ENCODE assay signal across 20 cellular contexts in genomic region chr20:44064501-44065400, GRCh38.
DNase-seq lines count a peak whose midpoint lies in the region; ATAC-seq, FAIRE-seq and TF ChIP-seq lines count a peak whose summit lies in the region.
"Had no signal": no experiment of that assay in that cellular context is flagged by ENCODE, and none has a peak within 500 bp of the region (broad histone marks: within the 10 kb centered on the region; RNA-seq: fewer than 3 reads in every experiment).

No MANE protein-coding gene starts in this region.

- peak; percentile 81 for FAIRE-seq in HTR-8/SVneo (lab: Jason Lieb, UNC)
- FAIRE-seq: A549, GM12892, RCC 7860 had no signal

- peaks cover 52% of the 10 kb centered on the region for H3K4me1 Mint-ChIP-seq in activated naive CD4-positive, alpha-beta T cell treated with anti-CD3 and anti-CD28 coated beads, Interleukin-2, amount 10 ng/mL, durations not matched to agents 7 days and 5 days
- H3K4me1 Mint-ChIP-seq in activated naive CD4-positive, alpha-beta T cell treated with anti-CD3 and anti-CD28 coated beads for 36 hours (ENCODE audit: low read depth) = peaks cover 33% of the 10 kb centered on the region
- H3K4me1 Mint-ChIP-seq in naive thymus-derived CD8-positive, alpha-beta T cell = peaks cover 8 to 56% (median 45%) of the 10 kb centered on the region in 4 donors
- H3K4me1 Mint-ChIP-seq in type B pancreatic cell (ENCODE audit: unreplicated experiment) = no peaks in the 10 kb centered on the region

- no peak overlapping the region for H3K4me3 Mint-ChIP-seq in activated naive CD4-positive, alpha-beta T cell treated with anti-CD3 and anti-CD28 coated beads, Interleukin-2, amount 10 ng/mL, durations not matched to agents 7 days and 5 days
- H3K4me3 Mint-ChIP-seq in activated naive CD4-positive, alpha-beta T cell treated with anti-CD3 and anti-CD28 coated beads for 36 hours = no peak overlapping the region
- no peak overlapping the region for H3K4me3 Mint-ChIP-seq in naive thymus-derived CD8-positive, alpha-beta T cell
- no peak overlapping the region for H3K4me3 Mint-ChIP-seq in type B pancreatic cell
- H3K4me3 Mint-ChIP-seq: GM23338, IgD-negative memory B cell had no signal

- no peak for DNase-seq in activated naive CD4-positive, alpha-beta T cell treated with anti-CD3 and anti-CD28 coated beads, Interleukin-2, amount 10 ng/mL, durations not matched to agents 7 days and 5 days
- DNase-seq in activated naive CD4-positive, alpha-beta T cell treated with anti-CD3 and anti-CD28 coated beads for 36 hours = no peak
- DNase-seq in HTR-8/SVneo (ENCODE audit: insufficient read length, low spot score) = no peak
- DNase-seq in naive thymus-derived CD8-positive, alpha-beta T cell = peak in 1 of 10 donors; percentile 44
- peak; percentile 58 for DNase-seq in type B pancreatic cell (ENCODE audit: extremely low spot score, unreplicated experiment)
- DNase-seq: BE2C, DND-41, MV-4-11, NCI-H1694, NCI-H2081, NCI-H2171, NCI-H524 treated with DMSO at 0.1 percent for 48 hours, OCI-M1 had no signal

- peaks cover 13% of the 10 kb centered on the region for H3K36me3 Mint-ChIP-seq in activated naive CD4-positive, alpha-beta T cell treated with anti-CD3 and anti-CD28 coated beads, Interleukin-2, amount 10 ng/mL, durations not matched to agents 7 days and 5 days
- peaks cover 3% of the 10 kb centered on the region for H3K36me3 Mint-ChIP-seq in activated naive CD4-positive, alpha-beta T cell treated with anti-CD3 and anti-CD28 coated beads for 36 hours (ENCODE audit: low read depth)
- no peaks in the 10 kb centered on the region for H3K36me3 Mint-ChIP-seq in naive thymus-derived CD8-positive, alpha-beta T cell
- H3K36me3 Mint-ChIP-seq in type B pancreatic cell = no peaks in the 10 kb centered on the region

- TF ChIP-seq CTCF in type B pancreatic cell (conservative IDR thresholded peaks at IDR 0.05) = no peak

- H3K27me3 Mint-ChIP-seq in activated naive CD4-positive, alpha-beta T cell treated with anti-CD3 and anti-CD28 coated beads, Interleukin-2, amount 10 ng/mL, durations not matched to agents 7 days and 5 days = peaks cover 47% of the 10 kb centered on the region
- no peaks in the 10 kb centered on the region for H3K27me3 Mint-ChIP-seq in activated naive CD4-positive, alpha-beta T cell treated with anti-CD3 and anti-CD28 coated beads for 36 hours (ENCODE audit: low read depth)
- peaks cover 0 to 2% (median 0%) of the 10 kb centered on the region in 5 donors for H3K27me3 Mint-ChIP-seq in naive thymus-derived CD8-positive, alpha-beta T cell
- H3K27me3 Mint-ChIP-seq in type B pancreatic cell = peaks cover 22% of the 10 kb centered on the region

- intact Hi-C loops in activated naive CD4-positive, alpha-beta T cell treated with anti-CD3 and anti-CD28 coated beads for 36 hours (cut with micrococcal nuclease) = no loop called here

- POLR2A ChIA-PET in naive thymus-derived CD8-positive, alpha-beta T cell (lab: Charles Lee) = interaction anchor here (0.9 kb wide), 1 partner anchor 8 kb away, joined by 4 read pairs; no protein-coding TSS in a partner anchor

- H3K27ac Mint-ChIP-seq in activated naive CD4-positive, alpha-beta T cell treated with anti-CD3 and anti-CD28 coated beads, Interleukin-2, amount 10 ng/mL, durations not matched to agents 7 days and 5 days = peak overlapping the region; percentile 22
- H3K27ac Mint-ChIP-seq in activated naive CD4-positive, alpha-beta T cell treated with anti-CD3 and anti-CD28 coated beads for 36 hours = no peak overlapping the region
- peak overlapping the region in 7 of 10 donors; percentile 34 to 83 (median 54) for H3K27ac Mint-ChIP-seq in naive thymus-derived CD8-positive, alpha-beta T cell
- no peak overlapping the region for H3K27ac Mint-ChIP-seq in type B pancreatic cell
- H3K27ac Mint-ChIP-seq: GM23338, IgD-negative memory B cell had no signal

- CTCF ChIA-PET in activated naive CD4-positive, alpha-beta T cell treated with anti-CD3 and anti-CD28 coated beads, Interleukin-2, amount 10 ng/mL, durations not matched to agents 7 days and 5 days (lab: Charles Lee) = no interaction called here
- CTCF ChIA-PET in activated naive CD4-positive, alpha-beta T cell treated with anti-CD3 and anti-CD28 coated beads for 36 hours (lab: Charles Lee) = no interaction called here

- H3K9me3 Mint-ChIP-seq in activated naive CD4-positive, alpha-beta T cell treated with anti-CD3 and anti-CD28 coated beads, Interleukin-2, amount 10 ng/mL, durations not matched to agents 7 days and 5 days = peaks cover 4% of the 10 kb centered on the region
- no peaks in the 10 kb centered on the region for H3K9me3 Mint-ChIP-seq in activated naive CD4-positive, alpha-beta T cell treated with anti-CD3 and anti-CD28 coated beads for 36 hours
- H3K9me3 Mint-ChIP-seq in naive thymus-derived CD8-positive, alpha-beta T cell = no peaks in the 10 kb centered on the region
- no peaks in the 10 kb centered on the region for H3K9me3 Mint-ChIP-seq in type B pancreatic cell
- H3K9me3 Mint-ChIP-seq: GM23338 had no signal

- ATAC-seq in naive thymus-derived CD8-positive, alpha-beta T cell = no peak
- no peak for ATAC-seq in GM18870 (IDR thresholded peaks at IDR 0.05; ENCODE audit: unreplicated experiment)
- no peak for ATAC-seq in HG03354 (IDR thresholded peaks at IDR 0.05; ENCODE audit: poor library complexity, severe bottlenecking, unreplicated experiment)
- ATAC-seq: A549, GM23338 had no signal

Comparison
In these comparisons a context has a peak if more than half of its experiments do, and no peak if none do; other contexts are left out.
1. H3K27ac Mint-ChIP-seq: peak in activated naive CD4-positive, alpha-beta T cell treated with anti-CD3 and anti-CD28 coated beads, Interleukin-2, amount 10 ng/mL, durations not matched to agents 7 days and 5 days (single experiment) and naive thymus-derived CD8-positive, alpha-beta T cell (7 of 10); none in activated naive CD4-positive, alpha-beta T cell treated with anti-CD3 and anti-CD28 coated beads for 36 hours (single experiment) and type B pancreatic cell (single experiment).